ENCODE assay signal across 15 cellular contexts in the genomic region with DNA sequence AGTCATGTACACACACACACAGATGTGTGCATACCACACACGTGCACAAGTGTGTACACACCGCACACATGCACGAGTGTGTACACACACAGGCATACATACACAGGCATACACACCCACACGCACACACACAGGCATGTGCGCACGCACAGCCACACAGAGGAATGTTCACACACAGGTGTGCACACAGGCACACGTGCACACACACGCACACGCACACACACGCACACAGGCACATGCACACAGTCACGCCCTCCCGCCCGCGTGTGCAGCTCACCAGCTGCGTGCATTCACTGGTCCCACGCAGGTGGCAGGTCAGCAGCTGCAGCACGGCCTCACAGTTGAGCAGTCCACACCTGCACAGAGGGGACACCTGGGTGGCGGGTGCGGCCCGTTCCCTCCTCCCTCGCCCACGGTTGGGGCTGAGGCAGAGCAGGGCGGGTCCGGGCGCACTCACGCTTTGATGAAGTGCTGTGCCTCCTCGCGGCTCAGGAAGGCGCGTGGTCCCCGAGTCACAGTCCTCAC.
"Had no signal": no experiment of that assay in that cellular context is flagged by ENCODE, and none has a peak within 500 bp of the region (broad histone marks: within the 10 kb centered on the region; RNA-seq: fewer than 3 reads in every experiment).

No MANE protein-coding gene starts in this region.

- H3K4me3 ChIP-seq: suprapubic skin had no signal

- H3K27me3 Mint-ChIP-seq: activated CD4-positive, alpha-beta memory T cell treated with anti-CD3 and anti-CD28 coated beads for 36 hours; brain; dendritic cell treated with granulocyte-macrophage colony-stimulating factor and Interleukin-4, amounts not matched to agents 40 ng/mL and 50 ng/mL, for 4 days; natural killer cell treated with Interleukin-12 subunit alpha and Interleukin-12 subunit beta and Interleukin-15 and Interleukin-18, amount 100 ng/mL, for 72 hours; T-cell; type B pancreatic cell had no signal

- H3K4me1 ChIP-seq: suprapubic skin had no signal

- H3K4me3 Mint-ChIP-seq: activated CD4-positive, alpha-beta memory T cell treated with anti-CD3 and anti-CD28 coated beads for 36 hours; activated T-helper 1 cell treated with anti-CD3 and anti-CD28 coated beads, Interleukin-12 subunit alpha, Interleukin-12 subunit beta, Interleukin-2, Interleukin-4 antibody, amounts not matched to agents 30 ng/mL and 10 ng/mL and 1 ng/mL, durations not matched to agents 14 hours and 24 hours and 36 hours; dendritic cell treated with granulocyte-macrophage colony-stimulating factor and Interleukin-4, amounts not matched to agents 40 ng/mL and 50 ng/mL, for 4 days; natural killer cell treated with Interleukin-12 subunit alpha and Interleukin-12 subunit beta and Interleukin-15 and Interleukin-18, amount 100 ng/mL, for 72 hours; T-cell; type B pancreatic cell had no signal

- H3K27me3 ChIP-seq: suprapubic skin had no signal

- H3K9me3 Mint-ChIP-seq: activated CD4-positive, alpha-beta memory T cell treated with anti-CD3 and anti-CD28 coated beads for 36 hours; activated T-helper 1 cell treated with anti-CD3 and anti-CD28 coated beads, Interleukin-12 subunit alpha, Interleukin-12 subunit beta, Interleukin-2, Interleukin-4 antibody, amounts not matched to agents 30 ng/mL and 10 ng/mL and 1 ng/mL, durations not matched to agents 14 hours and 24 hours and 36 hours; dendritic cell treated with granulocyte-macrophage colony-stimulating factor and Interleukin-4, amounts not matched to agents 40 ng/mL and 50 ng/mL, for 4 days; natural killer cell treated with Interleukin-12 subunit alpha and Interleukin-12 subunit beta and Interleukin-15 and Interleukin-18, amount 100 ng/mL, for 72 hours; T-cell; type B pancreatic cell had no signal

- H3K9me3 ChIP-seq: suprapubic skin had no signal

- H3K27ac Mint-ChIP-seq: activated CD4-positive, alpha-beta memory T cell treated with anti-CD3 and anti-CD28 coated beads for 36 hours; activated T-helper 1 cell treated with anti-CD3 and anti-CD28 coated beads, Interleukin-12 subunit alpha, Interleukin-12 subunit beta, Interleukin-2, Interleukin-4 antibody, amounts not matched to agents 30 ng/mL and 10 ng/mL and 1 ng/mL, durations not matched to agents 14 hours and 24 hours and 36 hours; dendritic cell treated with granulocyte-macrophage colony-stimulating factor and Interleukin-4, amounts not matched to agents 40 ng/mL and 50 ng/mL, for 4 days; natural killer cell treated with Interleukin-12 subunit alpha and Interleukin-12 subunit beta and Interleukin-15 and Interleukin-18, amount 100 ng/mL, for 72 hours; T-cell; type B pancreatic cell had no signal

- H3K4me1 Mint-ChIP-seq: brain had no signal

- ATAC-seq: stimulated activated naive CD8-positive, alpha-beta T cell treated with anti-CD3 and anti-CD28 coated beads, Interleukin-15, Interleukin-2, amounts not matched to agents 100 U/mL and 50 U/mL, for 24 hours; T-cell had no signal

- H3K27ac ChIP-seq: suprapubic skin had no signal

- DNase-seq: activated CD4-positive, alpha-beta memory T cell treated with anti-CD3 and anti-CD28 coated beads for 36 hours; activated naive CD4-positive, alpha-beta T cell treated with Interleukin-2 at 50 U/mL for 16 hours; amniotic stem cell; cerebellar nuclear complex; left colon; stimulated activated CD4-positive, alpha-beta T cell treated with anti-CD3 and anti-CD28 coated beads, Interleukin-2, amount 100 ng/mL, for 48 hours; T-cell; T1000 had no signal
